ENCODE assay signal across 8 cellular contexts in the genomic region with DNA sequence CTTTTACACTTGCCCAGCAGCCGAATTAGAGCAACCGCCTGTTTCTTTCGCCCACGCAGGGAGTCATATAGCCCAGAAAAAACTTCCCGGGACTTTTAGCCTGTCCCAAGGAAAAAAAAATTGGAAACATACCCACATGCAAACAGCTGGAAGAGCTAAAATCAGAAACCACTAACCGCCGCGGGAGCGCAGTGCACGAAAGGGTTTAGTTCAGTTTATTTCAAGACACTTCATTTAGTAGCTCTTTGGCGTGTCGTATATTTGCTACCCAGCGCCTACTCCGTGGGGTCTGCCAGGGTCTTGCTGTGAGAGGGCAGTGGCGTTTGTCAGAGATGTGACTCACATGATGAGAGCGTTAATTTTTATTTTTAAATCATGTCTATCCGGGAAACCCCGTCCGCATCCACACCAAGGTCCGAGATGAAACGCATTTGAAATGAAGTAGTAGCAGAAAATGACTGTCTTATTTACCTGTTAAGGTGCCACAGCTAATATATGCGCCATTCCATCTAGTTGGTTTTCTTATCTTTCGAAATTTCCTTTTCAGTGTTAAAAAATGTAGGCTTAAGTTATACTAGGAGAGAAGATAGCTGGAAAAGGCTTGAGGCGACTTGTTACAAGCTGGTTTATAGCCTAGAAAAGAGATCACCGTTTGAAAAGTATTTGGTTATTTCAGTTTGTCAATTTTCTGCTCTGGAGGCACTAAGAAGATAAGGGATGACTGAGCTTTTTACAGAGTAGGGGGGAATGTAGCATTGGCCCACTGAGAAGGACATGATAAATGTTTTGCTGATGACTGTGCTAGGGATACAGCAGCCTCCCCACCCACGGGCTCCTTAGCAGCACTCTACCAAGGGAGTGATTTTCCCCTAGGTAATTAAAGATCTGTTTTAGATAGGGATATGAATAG. TPM values are rescaled to one million over a fixed set of nuclear protein-coding genes. Genes with fewer than 3 reads are reported as not detected.
A peak's percentile ranks its signal among the peaks of the same experiment; 100 is the strongest.
DNase-seq lines count a peak whose midpoint lies in the region; ATAC-seq and TF ChIP-seq lines count a peak whose summit lies in the region.

No MANE protein-coding gene starts in this region.

- H3K27me3 Mint-ChIP-seq in immature natural killer cell (ENCODE audit: low read depth in 3 of 3) = peaks cover 7 to 26% (median 10%) of the 10 kb centered on the region in 3 donors
- H3K27me3 Mint-ChIP-seq in stimulated activated naive B cell treated with anti-CD40 and anti-IgM and Interleukin-4, amounts not matched to agents 10 μg/mL and 1 μg/mL and 100 μg/mL, for 72 hours = peaks cover 24 to 52% of the 10 kb centered on the region in 2 donors

- H3K4me1 ChIP-seq in DOHH2 (ENCODE audit: control insufficient read depth, low read length) = peaks cover 15% of the 10 kb centered on the region

- H3F3A ChIP-seq in DOHH2 (ENCODE audit: control insufficient read depth, insufficient read depth) = no peaks in the 10 kb centered on the region

- H3K27me3 ChIP-seq in DOHH2 (ENCODE audit: control insufficient read depth, low read length) = peaks cover 52% of the 10 kb centered on the region

- H4K20me1 ChIP-seq in DOHH2 (ENCODE audit: control insufficient read depth, insufficient read depth, low read depth, low read length) = no peaks in the 10 kb centered on the region

- no peaks in the 10 kb centered on the region for H3K9me2 ChIP-seq in DOHH2 (replicated peaks; ENCODE audit: control insufficient read depth, low read length)

- no peaks in the 10 kb centered on the region for H3K79me2 ChIP-seq in DOHH2 (ENCODE audit: control insufficient read depth, low read length)

- peaks cover 18 to 24% of the 10 kb centered on the region in 2 donors for H3K4me1 Mint-ChIP-seq in immature natural killer cell
- H3K4me1 Mint-ChIP-seq in stimulated activated naive B cell treated with anti-CD40 and anti-IgM and Interleukin-4, amounts not matched to agents 10 μg/mL and 1 μg/mL and 100 μg/mL, for 72 hours = peaks cover 10 to 18% of the 10 kb centered on the region in 2 donors

- peak overlapping the region; percentile 94 for H3K4me2 ChIP-seq in DOHH2 (ENCODE audit: low read length)

- no peak overlapping the region for H3K27ac ChIP-seq in DOHH2 (ENCODE audit: low read depth, low read length)

- H3K9me3 Mint-ChIP-seq in immature natural killer cell = no peaks in the 10 kb centered on the region
- no peaks in the 10 kb centered on the region for H3K9me3 Mint-ChIP-seq in stimulated activated naive B cell treated with anti-CD40 and anti-IgM and Interleukin-4, amounts not matched to agents 10 μg/mL and 1 μg/mL and 100 μg/mL, for 72 hours

- H3K27ac Mint-ChIP-seq in immature natural killer cell = no peak overlapping the region
- H3K27ac Mint-ChIP-seq in stimulated activated naive B cell treated with anti-CD40 and anti-IgM and Interleukin-4, amounts not matched to agents 10 μg/mL and 1 μg/mL and 100 μg/mL, for 72 hours = no peak overlapping the region

- H3K36me3 Mint-ChIP-seq in immature natural killer cell = no peaks in the 10 kb centered on the region
- H3K36me3 Mint-ChIP-seq in stimulated activated naive B cell treated with anti-CD40 and anti-IgM and Interleukin-4, amounts not matched to agents 10 μg/mL and 1 μg/mL and 100 μg/mL, for 72 hours = peaks cover 0 to 3% of the 10 kb centered on the region in 2 donors

- H3K4me3 Mint-ChIP-seq in immature natural killer cell = peak overlapping the region; percentile 71 to 81 (median 77)
- H3K4me3 Mint-ChIP-seq in stimulated activated naive B cell treated with anti-CD40 and anti-IgM and Interleukin-4, amounts not matched to agents 10 μg/mL and 1 μg/mL and 100 μg/mL, for 72 hours = peak overlapping the region; percentile 73 to 77

- no peak for ATAC-seq in stimulated activated naive B cell treated with anti-CD40 and anti-IgM and Interleukin-4, amounts not matched to agents 10 μg/mL and 1 μg/mL and 100 μg/mL, for 72 hours (replicated peaks)
- ATAC-seq in GM21423 (IDR thresholded peaks at IDR 0.05; ENCODE audit: unreplicated experiment) = no peak

- H3K9me3 ChIP-seq in DOHH2 (ENCODE audit: control insufficient read depth, insufficient read depth, low read length) = no peaks in the 10 kb centered on the region

- H3K4me3 ChIP-seq in DOHH2 (ENCODE audit: low read length) (peak overlapping the region; percentile 80; the same call in 1 of the 2 replicates), LNCaP clone FGC (ENCODE audit: low read depth, low read length) (peak overlapping the region; percentile 50)

- H3K36me3 ChIP-seq in DOHH2 (ENCODE audit: control insufficient read depth, low read length) = no peaks in the 10 kb centered on the region

- TF ChIP-seq CTCF in DOHH2 (IDR thresholded peaks at IDR 0.05; ENCODE audit: low read depth, low read length, poor library complexity, severe bottlenecking) = no peak
- no peak for TF ChIP-seq CTCF in LNCaP clone FGC (IDR thresholded peaks at IDR 0.05; ENCODE audit: control insufficient read depth, extremely low read depth, insufficient read depth)

- DNase-seq in LNCaP clone FGC (ENCODE audit: low read depth) = no peak
- DNase-seq in amniotic stem cell (lab: John Stamatoyannopoulos, UW) = peak; percentile 31
- no peak for DNase-seq in immature natural killer cell
- DNase-seq in stimulated activated naive B cell treated with anti-CD40 and anti-IgM and Interleukin-4, amounts not matched to agents 10 μg/mL and 1 μg/mL and 100 μg/mL, for 72 hours = no peak
- DNase-seq in SHP77 (lab: John Stamatoyannopoulos, UW) = no peak
- DNase-seq in D341Med (ENCODE audit: low spot score) = no peak

RNA-seq across cellular contexts. Expression of gene KLF5, which starts 1.7 kb away (rescaled TPM):
- polyA plus RNA-seq in immature natural killer cell = under 1 TPM in 1 of 3 donors, not detected in 2; 0.09 TPM
